Comparison of ENCODE assay signal across 2 cellular contexts in genomic region chr12:71732357-71732712, GRCh38.
TF ChIP-seq lines count a peak whose summit lies in the region.

No MANE protein-coding gene starts in this region.

TF ChIP-seq in GM23338, 12 proteins besides CTCF, POLR2A, EP300 and RAD21:
- no peak for TF ChIP-seq ZNF331 (CRISPR knock-in tag; IDR thresholded peaks at IDR 0.05; ENCODE audit: low read depth)
- no peak for TF ChIP-seq POLR2AphosphoS5 (IDR thresholded peaks at IDR 0.05; ENCODE audit: low read depth)
- no peak for TF ChIP-seq EZH2phosphoT487 (IDR thresholded peaks at IDR 0.05; ENCODE audit: unreplicated experiment)
- TF ChIP-seq REST (IDR thresholded peaks at IDR 0.05; ENCODE audit: unreplicated experiment) = no peak
- no peak for TF ChIP-seq ZNF462 (CRISPR knock-in tag; IDR thresholded peaks at IDR 0.05)
- no peak for TF ChIP-seq ZNF114 (CRISPR knock-in tag; IDR thresholded peaks at IDR 0.05)
- TF ChIP-seq STAT1 (IDR thresholded peaks at IDR 0.05; ENCODE audit: unreplicated experiment) = no peak
- no peak for TF ChIP-seq ETS1 (IDR thresholded peaks at IDR 0.05)
- TF ChIP-seq JUNB (IDR thresholded peaks at IDR 0.05; ENCODE audit: unreplicated experiment) = no peak
- no peak for TF ChIP-seq CREB1 (CRISPR knock-in tag; IDR thresholded peaks at IDR 0.05; ENCODE audit: low read depth)
- TF ChIP-seq NANOG (IDR thresholded peaks at IDR 0.05; ENCODE audit: borderline replicate concordance) = no peak

TF ChIP-seq in K562, 482 proteins besides CTCF, POLR2A, EP300 and RAD21:
- no peak for TF ChIP-seq NR2C1 (IDR thresholded peaks at IDR 0.05)
- TF ChIP-seq NR2C1 (tag; IDR thresholded peaks at IDR 0.05) = peak; percentile 25; the same call in 1 of the 2 replicates
- TF ChIP-seq CREM (IDR thresholded peaks at IDR 0.05; ENCODE audit: low read depth) = no peak
- TF ChIP-seq SP1 (CRISPR knock-in tag; IDR thresholded peaks at IDR 0.05) = no peak
- TF ChIP-seq CREB3 (tag; conservative IDR thresholded peaks at IDR 0.05; ENCODE audit: low read depth) = 0 out of 2 replicates have a peak, but pooled peaks have one; percentile 30
- TF ChIP-seq, protein P1, sequence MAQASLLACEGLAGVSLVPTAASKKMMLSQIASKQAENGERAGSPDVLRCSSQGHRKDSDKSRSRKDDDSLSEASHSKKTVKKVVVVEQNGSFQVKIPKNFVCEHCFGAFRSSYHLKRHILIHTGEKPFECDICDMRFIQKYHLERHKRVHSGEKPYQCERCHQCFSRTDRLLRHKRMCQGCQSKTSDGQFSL (CRISPR knock-in tag; IDR thresholded peaks at IDR 0.05) = no peak
- TF ChIP-seq, protein P1 (tag; IDR thresholded peaks at IDR 0.05) = 0 out of 4 replicates have a peak, but pooled peaks of 1 of the 2 experiments have one; percentile 25
- TF ChIP-seq POLR2G (IDR thresholded peaks at IDR 0.05; ENCODE audit: low read depth, low read length) = no peak
- 0 out of 2 replicates have a peak, but pooled peaks have one; percentile 46 for TF ChIP-seq SMAD4 (CRISPR knock-in tag; conservative IDR thresholded peaks at IDR 0.05)
- TF ChIP-seq PTRF (tag; IDR thresholded peaks at IDR 0.05) = 0 out of 2 replicates have a peak, but pooled peaks have one; percentile 42
- TF ChIP-seq, protein P2, sequence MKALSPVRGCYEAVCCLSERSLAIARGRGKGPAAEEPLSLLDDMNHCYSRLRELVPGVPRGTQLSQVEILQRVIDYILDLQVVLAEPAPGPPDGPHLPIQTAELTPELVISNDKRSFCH (CRISPR knock-in tag; IDR thresholded peaks at IDR 0.05) = no peak
- TF ChIP-seq, protein P2 (tag; IDR thresholded peaks at IDR 0.05) = 0 out of 2 replicates have a peak, but pooled peaks have one; percentile 44
- peak; percentile 67; the same call in 1 of the 2 replicates for TF ChIP-seq DMBX1 (CRISPR knock-in tag; IDR thresholded peaks at IDR 0.05; ENCODE audit: borderline replicate concordance)
- TF ChIP-seq KDM5B (IDR thresholded peaks at IDR 0.05; ENCODE audit: insufficient replicate concordance, low read depth, low read length) = no peak
- TF ChIP-seq NR2F6 (CRISPR knock-in tag; IDR thresholded peaks at IDR 0.05) = no peak
- TF ChIP-seq RBM39 (optimal IDR thresholded peaks at IDR 0.05; ENCODE audit: low read depth, low read length) = no peak
- no peak for TF ChIP-seq ZNF699 (CRISPR knock-in tag; IDR thresholded peaks at IDR 0.05; ENCODE audit: insufficient replicate concordance)
- no peak for TF ChIP-seq BRD4 (IDR thresholded peaks at IDR 0.05)
- no peak for TF ChIP-seq HNRNPUL1 (IDR thresholded peaks at IDR 0.05; ENCODE audit: low read length)
- TF ChIP-seq, protein P3, sequence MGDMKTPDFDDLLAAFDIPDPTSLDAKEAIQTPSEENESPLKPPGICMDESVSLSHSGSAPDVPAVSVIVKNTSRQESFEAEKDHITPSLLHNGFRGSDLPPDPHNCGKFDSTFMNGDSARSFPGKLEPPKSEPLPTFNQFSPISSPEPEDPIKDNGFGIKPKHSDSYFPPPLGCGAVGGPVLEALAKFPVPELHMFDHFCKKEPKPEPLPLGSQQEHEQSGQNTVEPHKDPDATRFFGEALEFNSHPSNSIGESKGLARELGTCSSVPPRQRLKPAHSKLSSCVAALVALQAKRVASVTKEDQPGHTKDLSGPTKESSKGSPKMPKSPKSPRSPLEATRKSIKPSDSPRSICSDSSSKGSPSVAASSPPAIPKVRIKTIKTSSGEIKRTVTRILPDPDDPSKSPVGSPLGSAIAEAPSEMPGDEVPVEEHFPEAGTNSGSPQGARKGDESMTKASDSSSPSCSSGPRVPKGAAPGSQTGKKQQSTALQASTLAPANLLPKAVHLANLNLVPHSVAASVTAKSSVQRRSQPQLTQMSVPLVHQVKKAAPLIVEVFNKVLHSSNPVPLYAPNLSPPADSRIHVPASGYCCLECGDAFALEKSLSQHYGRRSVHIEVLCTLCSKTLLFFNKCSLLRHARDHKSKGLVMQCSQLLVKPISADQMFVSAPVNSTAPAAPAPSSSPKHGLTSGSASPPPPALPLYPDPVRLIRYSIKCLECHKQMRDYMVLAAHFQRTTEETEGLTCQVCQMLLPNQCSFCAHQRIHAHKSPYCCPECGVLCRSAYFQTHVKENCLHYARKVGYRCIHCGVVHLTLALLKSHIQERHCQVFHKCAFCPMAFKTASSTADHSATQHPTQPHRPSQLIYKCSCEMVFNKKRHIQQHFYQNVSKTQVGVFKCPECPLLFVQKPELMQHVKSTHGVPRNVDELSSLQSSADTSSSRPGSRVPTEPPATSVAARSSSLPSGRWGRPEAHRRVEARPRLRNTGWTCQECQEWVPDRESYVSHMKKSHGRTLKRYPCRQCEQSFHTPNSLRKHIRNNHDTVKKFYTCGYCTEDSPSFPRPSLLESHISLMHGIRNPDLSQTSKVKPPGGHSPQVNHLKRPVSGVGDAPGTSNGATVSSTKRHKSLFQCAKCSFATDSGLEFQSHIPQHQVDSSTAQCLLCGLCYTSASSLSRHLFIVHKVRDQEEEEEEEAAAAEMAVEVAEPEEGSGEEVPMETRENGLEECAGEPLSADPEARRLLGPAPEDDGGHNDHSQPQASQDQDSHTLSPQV (IDR thresholded peaks at IDR 0.05) = peak; percentile 91
- TF ChIP-seq SMARCB1 (IDR thresholded peaks at IDR 0.05; ENCODE audit: insufficient read length, low read depth) = no peak
- no peak for TF ChIP-seq SMAD3 (CRISPR knock-in tag; conservative IDR thresholded peaks at IDR 0.05)
- no peak for TF ChIP-seq ARNT (IDR thresholded peaks at IDR 0.05)
TF ChIP-seq in K562: peak in this region for 8.
